ENCODE assay signal across 8 cellular contexts in the genomic region with DNA sequence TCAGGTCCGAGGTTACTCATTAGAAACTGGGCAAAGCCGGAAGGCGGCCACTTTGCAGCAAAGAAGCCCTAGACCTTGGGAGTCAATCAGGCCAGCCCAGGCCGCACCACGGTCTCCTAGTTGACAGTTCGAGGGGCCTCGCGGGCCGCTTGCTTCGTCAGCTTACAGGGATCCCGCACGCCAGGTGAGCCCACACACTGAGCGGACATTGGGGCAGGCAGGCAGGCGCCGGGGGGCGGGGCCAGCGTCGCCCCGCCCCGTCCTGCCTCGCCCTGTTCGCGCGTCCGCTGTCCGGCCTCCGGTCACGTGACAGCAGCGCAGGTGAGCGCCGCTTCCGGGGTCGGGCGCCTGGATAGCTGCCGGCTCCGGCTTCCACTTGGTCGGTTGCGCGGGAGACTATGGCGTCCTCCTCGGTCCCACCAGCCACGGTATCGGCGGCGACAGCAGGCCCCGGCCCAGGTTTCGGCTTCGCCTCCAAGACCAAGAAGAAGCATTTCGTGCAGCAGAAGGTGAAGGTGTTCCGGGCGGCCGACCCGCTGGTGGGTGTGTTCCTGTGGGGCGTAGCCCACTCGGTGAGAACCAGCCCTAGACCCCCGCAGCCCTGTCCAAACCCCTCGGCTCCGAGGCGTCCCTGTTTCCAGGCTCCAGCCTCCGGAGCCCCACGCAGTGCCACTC. TPM values are rescaled to one million over a fixed set of nuclear protein-coding genes. Genes with fewer than 3 reads are reported as not detected.
DNase-seq lines count a peak whose midpoint lies in the region; ATAC-seq, FAIRE-seq and TF ChIP-seq lines count a peak whose summit lies in the region.

A gene (plus strand): TSS at position 301 of the 675 bp plus-strand sequence. CDS start 98 bp downstream, at position 399.

- H3K4me1 Mint-ChIP-seq in Caco-2 (ENCODE audit: low read depth, unreplicated experiment) = peaks cover 19% of the 10 kb centered on the region

- peaks cover 23% of the 10 kb centered on the region for H3K36me3 Mint-ChIP-seq in Caco-2 (ENCODE audit: insufficient read depth, unreplicated experiment)

- H2AFZ ChIP-seq in OCI-LY7 (ENCODE audit: low read length) = peak within 1 kb of the TSS; percentile 97

- H4K20me1 ChIP-seq in OCI-LY7 (ENCODE audit: insufficient read depth, low read length) = no peaks in the 10 kb centered on the region

- peak; percentile 76 for FAIRE-seq in HTR-8/SVneo (lab: Jason Lieb, UNC)

- peak within 1 kb of the TSS; percentile 99 for H3K4me2 ChIP-seq in OCI-LY7 (ENCODE audit: low read length)

- peak; percentile 87 for ATAC-seq in GM21367 (IDR thresholded peaks at IDR 0.05; ENCODE audit: unreplicated experiment)

- H3K4me3 Mint-ChIP-seq in Caco-2 (ENCODE audit: unreplicated experiment) = peak within 1 kb of the TSS; percentile 90

- no peaks in the 10 kb centered on the region for H3K9me3 Mint-ChIP-seq in Caco-2 (ENCODE audit: unreplicated experiment)

- intact Hi-C loops in Caco-2 (cut with micrococcal nuclease; ENCODE audit: unreplicated experiment) (loop anchor here (1.0 kb wide), 2 partner anchors 8 to 102 kb away; no protein-coding TSS in a partner anchor), OCI-LY7 (cut with micrococcal nuclease; ENCODE audit: unreplicated experiment) (loop anchor here (2.0 kb wide), 1 partner anchor 68 kb away; a partner anchor contains a TSS)

- H3K9me2 ChIP-seq in OCI-LY7 (ENCODE audit: insufficient read depth, low read length) = no peaks in the 10 kb centered on the region

- POLR2A ChIA-PET in Caco-2 (lab: Charles Lee) (no interaction called here), OCI-LY7 (lab: Charles Lee) (interaction anchor here (0.6 to 1.6 kb wide), 6 partner anchors 10 to 1278 kb away, joined by 3 to 4 read pairs (median 3); a partner anchor contains a TSS)

- no peaks in the 10 kb centered on the region for H3K27me3 ChIP-seq in Caco-2 (replicated peaks; ENCODE audit: control insufficient read depth, insufficient read depth, low read length)

- H3K27me3 Mint-ChIP-seq in Caco-2 (ENCODE audit: insufficient read depth, unreplicated experiment) = no peaks in the 10 kb centered on the region

- H3K4me1 ChIP-seq in Caco-2 (peaks cover 13% of the 10 kb centered on the region; the same call in 1 of the 2 replicates), OCI-LY7 (ENCODE audit: insufficient read depth, low read length, poor library complexity, severe bottlenecking) (peaks cover 18% of the 10 kb centered on the region)

- TF ChIP-seq CTCF in Caco-2 (IDR thresholded peaks at IDR 0.05; ENCODE audit: insufficient read depth in 1 of 2, low read depth in 1 of 2, low read length in 1 of 2, severe bottlenecking in 1 of 2, unreplicated experiment in 1 of 2) (no peak), OCI-LY7 (conservative IDR thresholded peaks at IDR 0.05; ENCODE audit: low read length) (no peak)

- peaks cover 11% of the 10 kb centered on the region; the same call in 1 of the 2 replicates for H3K79me2 ChIP-seq in OCI-LY7 (ENCODE audit: insufficient read depth, low read depth, low read length)

- no peaks in the 10 kb centered on the region for H3K36me3 ChIP-seq in Caco-2 (ENCODE audit: control insufficient read depth, insufficient read depth, low read length)
- H3K36me3 ChIP-seq in OCI-LY7 (ENCODE audit: insufficient read depth, low read length) = peaks cover 17% of the 10 kb centered on the region

- CTCF ChIA-PET in Caco-2 (lab: Charles Lee) = interaction anchor here (0.7 to 1.5 kb wide), 4 partner anchors 8 to 145 kb away, joined by 3 to 7 read pairs (median 4); a partner anchor contains a TSS
- CTCF ChIA-PET in OCI-LY7 (lab: Charles Lee; ENCODE audit: unreplicated experiment) = no interaction called here

- H3K27ac ChIP-seq in OCI-LY7 (ENCODE audit: low read depth, low read length, poor library complexity, severe bottlenecking) = no peak within 1 kb of the TSS
- H3K27ac ChIP-seq in epithelial cell of prostate = peak within 1 kb of the TSS; percentile 64

- no TSS peak for BruUV-seq in Caco-2 (replicated peaks; lab: Mats Ljungman, UMichigan)
- no TSS peak for BruUV-seq in OCI-LY7 (replicated peaks; lab: Mats Ljungman, UMichigan)

- H3K27ac Mint-ChIP-seq in Caco-2 (ENCODE audit: unreplicated experiment) = peak within 1 kb of the TSS; percentile 88

- H3K4me3 ChIP-seq in Caco-2 (ENCODE audit: low read depth, low read length) (peak within 1 kb of the TSS; percentile 80), OCI-LY7 (ENCODE audit: low read depth, low read length, poor library complexity, severe bottlenecking) (peak within 1 kb of the TSS; percentile 78)

- DNase-seq in Caco-2 (peak; percentile 87 to 90), HTR-8/SVneo (ENCODE audit: insufficient read length, low spot score) (peak; percentile 92), OCI-LY7 (ENCODE audit: low spot score) (peak; percentile 94), activated T-cell treated with anti-CD3 and anti-CD28 coated beads for 4 hours (peak; percentile 46), epithelial cell of prostate (ENCODE audit: low read depth, low spot score) (no peak), mucosa of gallbladder (ENCODE audit: low spot score) (peak; percentile 79)
- peak; percentile 70 for DNase-seq in stimulated activated CD8-positive, alpha-beta memory T cell treated with anti-CD3 and anti-CD28 coated beads, Interleukin-4, amount 100 ng/mL, for 24 hours (ENCODE audit: low read depth)

- H3K9me3 ChIP-seq in Caco-2 (no peaks in the 10 kb centered on the region), OCI-LY7 (ENCODE audit: low read length) (no peaks in the 10 kb centered on the region)

RNA-seq across cellular contexts. Expression of the gene that starts here (rescaled TPM):
- total RNA-seq in Caco-2 (2022) = 42.0 and 48.0 TPM in 2 replicates
- 9.0 and 14.5 TPM in 2 replicates for total RNA-seq in OCI-LY7 (2014; rRNA removed; shearing (Covaris generic))
- 14.8 and 15.9 TPM in 2 replicates for total RNA-seq in OCI-LY7 (2022)
- total RNA-seq in mucosa of gallbladder = 36.1 TPM
